ENCODE assay signal across 3 cellular contexts in genomic region chr7:56798876-56799275, GRCh38.
DNase-seq lines count a peak whose midpoint lies in the region; ATAC-seq and TF ChIP-seq lines count a peak whose summit lies in the region.
"Not testable (repeated sequence)": the region's sequence is repeated elsewhere in the genome, so short reads cannot be mapped to it uniquely, and the experiment has no call there.

No MANE protein-coding gene starts in this region.

- not testable (repeated sequence) for H3K9me3 Mint-ChIP-seq in osteocyte (ENCODE audit: unreplicated experiment)

- in situ Hi-C loops in KBM-7 (cut with MboI; ENCODE audit: low pct_unique_long_range_greater_than_20kb, low sequenced_read_pairs), result not testable (repeated sequence)

- ATAC-seq in upper lobe of right lung, result not testable (repeated sequence)

- not testable (repeated sequence) for H3K27ac ChIP-seq in upper lobe of right lung

- H3K27me3 ChIP-seq in upper lobe of right lung, result not testable (repeated sequence)

- not testable (repeated sequence) for H3K36me3 ChIP-seq in upper lobe of right lung

- DNase-seq in KBM-7, result peak; percentile 1
- peak; percentile 53 for DNase-seq in osteocyte (ENCODE audit: extremely low spot score, unreplicated experiment)
- DNase-seq in upper lobe of right lung, result peak; percentile 12

- H3K9me3 ChIP-seq in upper lobe of right lung, result not testable (repeated sequence)

- H3K4me3 Mint-ChIP-seq in osteocyte (ENCODE audit: unreplicated experiment), result not testable (repeated sequence)

- H3K27ac Mint-ChIP-seq in osteocyte (ENCODE audit: unreplicated experiment), result not testable (repeated sequence)

- TF ChIP-seq CTCF in osteocyte (IDR thresholded peaks at IDR 0.05); upper lobe of right lung (IDR thresholded peaks at IDR 0.05): not testable (repeated sequence)

- not testable (repeated sequence) for H3K4me1 ChIP-seq in upper lobe of right lung

- not testable (repeated sequence) for H3K4me3 ChIP-seq in upper lobe of right lung

- H3K4me1 Mint-ChIP-seq in osteocyte (ENCODE audit: unreplicated experiment), result not testable (repeated sequence)

- not testable (repeated sequence) for H3K27me3 Mint-ChIP-seq in osteocyte (ENCODE audit: unreplicated experiment)

- intact Hi-C loops in upper lobe of right lung (cut with DNase I), result not testable (repeated sequence)

- not testable (repeated sequence) for H3K36me3 Mint-ChIP-seq in osteocyte (ENCODE audit: unreplicated experiment)

Comparison
In these comparisons a context has a peak if more than half of its experiments do, and no peak if none do; other contexts are left out.
1. DNase-seq: peak in every context shown above with its lines; median percentile 53 in osteocyte; 12 in upper lobe of right lung; 1 in KBM-7.